In the genomic region with DNA sequence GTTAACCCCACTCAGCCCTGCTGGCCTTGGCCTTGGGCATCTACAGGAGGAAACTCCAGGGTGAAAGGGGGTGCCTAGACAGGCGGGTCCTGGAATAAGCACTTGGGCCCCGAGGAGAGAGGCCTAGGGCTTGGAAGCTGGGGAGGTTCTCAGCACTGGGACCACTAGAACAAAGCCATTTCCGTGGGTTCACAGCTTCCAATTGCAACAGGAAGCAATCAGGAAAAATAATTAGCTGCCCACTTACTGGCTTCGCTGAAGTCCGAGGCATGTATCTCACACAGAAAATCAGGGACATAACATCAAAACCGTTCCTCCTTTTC, we compare ENCODE assay signal across 8 cellular contexts.
DNase-seq lines count a peak whose midpoint lies in the region; ATAC-seq and TF ChIP-seq lines count a peak whose summit lies in the region.

No MANE protein-coding gene starts in this region.

- TF ChIP-seq CTCF in WTC11 (IDR thresholded peaks at IDR 0.05) = no peak

- POLR2A ChIA-PET in WTC11 (lab: Charles Lee) = no interaction called here

- no peaks in the 10 kb centered on the region for H3K9me3 Mint-ChIP-seq in WTC11
- no peaks in the 10 kb centered on the region for H3K9me3 Mint-ChIP-seq in stimulated activated memory B cell treated with anti-CD40 and anti-IgM and Interleukin-4, amounts not matched to agents 10 μg/mL and 1 μg/mL and 100 μg/mL, for 72 hours

- H3K4me1 ChIP-seq in iPS-15b (ENCODE audit: control insufficient read depth, insufficient read depth, low read length) = peaks cover 13% of the 10 kb centered on the region
- peaks cover 11% of the 10 kb centered on the region for H3K4me1 ChIP-seq in Karpas-422 (ENCODE audit: low read length)

- H3K27ac ChIP-seq in Karpas-422 (ENCODE audit: low read length) = no peak overlapping the region

- H3K9me3 ChIP-seq in iPS-15b (ENCODE audit: control insufficient read depth, insufficient read depth, low read length) (no peaks in the 10 kb centered on the region), Karpas-422 (ENCODE audit: low read length) (no peaks in the 10 kb centered on the region)

- no peak overlapping the region for H2AFZ ChIP-seq in Karpas-422 (ENCODE audit: low read length)

- 0 out of 2 replicates have a peak overlapping the region, but pooled peaks have one; percentile 63 for H3K27ac Mint-ChIP-seq in WTC11
- peak overlapping the region; percentile 55 for H3K27ac Mint-ChIP-seq in stimulated activated memory B cell treated with anti-CD40 and anti-IgM and Interleukin-4, amounts not matched to agents 10 μg/mL and 1 μg/mL and 100 μg/mL, for 72 hours

- peaks cover 23% of the 10 kb centered on the region for H3K4me1 Mint-ChIP-seq in WTC11
- peaks cover 71% of the 10 kb centered on the region for H3K4me1 Mint-ChIP-seq in stimulated activated memory B cell treated with anti-CD40 and anti-IgM and Interleukin-4, amounts not matched to agents 10 μg/mL and 1 μg/mL and 100 μg/mL, for 72 hours

- H3K9ac ChIP-seq in iPS-15b (ENCODE audit: low read depth, low read length) (peak overlapping the region; percentile 50), Karpas-422 (ENCODE audit: low read length) (no peak overlapping the region)

- no peak overlapping the region for H3K4me2 ChIP-seq in Karpas-422 (ENCODE audit: low read depth, low read length, poor library complexity, severe bottlenecking)

- H3K36me3 Mint-ChIP-seq in WTC11 = no peaks in the 10 kb centered on the region
- H3K36me3 Mint-ChIP-seq in stimulated activated memory B cell treated with anti-CD40 and anti-IgM and Interleukin-4, amounts not matched to agents 10 μg/mL and 1 μg/mL and 100 μg/mL, for 72 hours = no peaks in the 10 kb centered on the region

- no peak for ATAC-seq in WTC11
- ATAC-seq in stimulated activated memory B cell treated with anti-CD40 and anti-IgM and Interleukin-4, amounts not matched to agents 10 μg/mL and 1 μg/mL and 100 μg/mL, for 72 hours = no peak

- H3K36me3 ChIP-seq in iPS-15b (ENCODE audit: control insufficient read depth, insufficient read depth, low read length) (no peaks in the 10 kb centered on the region), Karpas-422 (ENCODE audit: insufficient read depth, low read length) (no peaks in the 10 kb centered on the region)

- no peaks in the 10 kb centered on the region for H3K9me2 ChIP-seq in Karpas-422 (replicated peaks; ENCODE audit: insufficient read depth, low read length)

- CTCF ChIA-PET in WTC11 (lab: Charles Lee) = interaction anchor here (1.0 kb wide), 2 partner anchors 45 to 370 kb away, joined by 3 read pairs; no protein-coding TSS in a partner anchor

- peak overlapping the region; percentile 73 for H3K4me3 Mint-ChIP-seq in WTC11
- peak overlapping the region; percentile 83 for H3K4me3 Mint-ChIP-seq in stimulated activated memory B cell treated with anti-CD40 and anti-IgM and Interleukin-4, amounts not matched to agents 10 μg/mL and 1 μg/mL and 100 μg/mL, for 72 hours

- peaks cover 7% of the 10 kb centered on the region; the same call in 1 of the 2 replicates for H4K20me1 ChIP-seq in Karpas-422 (ENCODE audit: insufficient read depth, low read depth, low read length)

- H3K4me3 ChIP-seq in iPS-15b (ENCODE audit: low read depth, low read length) = peak overlapping the region; percentile 55
- H3K4me3 ChIP-seq in Karpas-422 (ENCODE audit: low read length) = no peak overlapping the region

- peaks cover 15% of the 10 kb centered on the region for H3K27me3 Mint-ChIP-seq in WTC11 (ENCODE audit: low read depth)
- H3K27me3 Mint-ChIP-seq in stimulated activated memory B cell treated with anti-CD40 and anti-IgM and Interleukin-4, amounts not matched to agents 10 μg/mL and 1 μg/mL and 100 μg/mL, for 72 hours = no peaks in the 10 kb centered on the region

- DNase-seq in NCI-H1092 treated with DMSO at 0.1 percent for 48 hours (lab: John Stamatoyannopoulos, UW) (peak; percentile 4), NCI-H1092 (lab: John Stamatoyannopoulos, UW) (no peak), WTC11 (ENCODE audit: low spot score) (no peak), Karpas-422 (no peak), anterior cingulate cortex (lab: John Stamatoyannopoulos, UW) (no peak)
- no peak for DNase-seq in activated effector memory CD4-positive, alpha-beta T cell treated with Interleukin-2 at 50 U/mL for 16 hours

- H3K27me3 ChIP-seq in iPS-15b (ENCODE audit: control insufficient read depth, insufficient read depth, low read length) (peaks cover 6% of the 10 kb centered on the region), Karpas-422 (ENCODE audit: low read length) (no peaks in the 10 kb centered on the region)

- H3K79me2 ChIP-seq in Karpas-422 (ENCODE audit: low read length) = no peaks in the 10 kb centered on the region

TF ChIP-seq in WTC11, 78 proteins besides CTCF, POLR2A, EP300 and RAD21:
- TF ChIP-seq, protein P1, sequence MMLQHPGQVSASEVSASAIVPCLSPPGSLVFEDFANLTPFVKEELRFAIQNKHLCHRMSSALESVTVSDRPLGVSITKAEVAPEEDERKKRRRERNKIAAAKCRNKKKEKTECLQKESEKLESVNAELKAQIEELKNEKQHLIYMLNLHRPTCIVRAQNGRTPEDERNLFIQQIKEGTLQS (CRISPR knock-in tag; conservative IDR thresholded peaks at IDR 0.05) = no peak
- TF ChIP-seq MYBL2 (CRISPR knock-in tag; IDR thresholded peaks at IDR 0.05) (no peak), NFE2L1 (CRISPR knock-in tag; IDR thresholded peaks at IDR 0.05) (no peak), ATF1 (CRISPR knock-in tag; IDR thresholded peaks at IDR 0.05) (no peak), NR3C1 (CRISPR knock-in tag; conservative IDR thresholded peaks at IDR 0.05; ENCODE audit: low read depth) (no peak), ZBTB43 (CRISPR knock-in tag; IDR thresholded peaks at IDR 0.05) (no peak), E2F4 (CRISPR knock-in tag; IDR thresholded peaks at IDR 0.05; ENCODE audit: borderline replicate concordance, low read depth) (no peak), SMAD4 (CRISPR knock-in tag; IDR thresholded peaks at IDR 0.05) (no peak), TEAD1 (CRISPR knock-in tag; IDR thresholded peaks at IDR 0.05) (no peak), USF1 (CRISPR knock-in tag; IDR thresholded peaks at IDR 0.05) (no peak), RORB (CRISPR knock-in tag; IDR thresholded peaks at IDR 0.05) (no peak)
